In genomic region chr2:16106619-16107018, GRCh38 we compare ENCODE assay signal across 16 cellular contexts.
A peak's percentile ranks its signal among the peaks of the same experiment; 100 is the strongest.
DNase-seq lines count a peak whose midpoint lies in the region; ATAC-seq and TF ChIP-seq lines count a peak whose summit lies in the region.
"Had no signal": no experiment of that assay in that cellular context is flagged by ENCODE, and none has a peak within 500 bp of the region (broad histone marks: within the 10 kb centered on the region; RNA-seq: fewer than 3 reads in every experiment).

No MANE protein-coding gene starts in this region.

- ATAC-seq in GM18873 (IDR thresholded peaks at IDR 0.05; ENCODE audit: low FRiP score, unreplicated experiment) (no peak), GM18861 (IDR thresholded peaks at IDR 0.05; ENCODE audit: unreplicated experiment) (no peak)
- ATAC-seq: GM12878, Right ventricle myocardium inferior had no signal

- DNase-seq in amygdala (lab: John Stamatoyannopoulos, UW), result no peak
- no peak for DNase-seq in left ventricle myocardium inferior
- DNase-seq: ACHN, GM23248, KG1, NCI-H1105 treated with DMSO at 0.1 percent for 48 hours, NCI-H1694 treated with DMSO at 0.1 percent for 48 hours, NCI-H446 had no signal

- H3K27ac ChIP-seq in HUES48 (ENCODE audit: low read depth, low read length) (peak overlapping the region; percentile 99), cingulate gyrus (ENCODE audit: low read depth, low read length) (peak overlapping the region; percentile 13), iPS-20b (ENCODE audit: low read length) (peak overlapping the region; percentile 93), left ventricle myocardium inferior (replicated peaks) (no peak overlapping the region)
- H3K27ac ChIP-seq: C4-2B, GM23248 had no signal

- H3K9ac ChIP-seq in HUES48 (ENCODE audit: low read depth, low read length) (0 out of 2 replicates have a peak overlapping the region, but pooled peaks have one; percentile 28), iPS-20b (ENCODE audit: low read depth, low read length) (peak overlapping the region; percentile 87; the same call in 1 of the 2 replicates)
- H3K9ac ChIP-seq: GM23248 had no signal

- TF ChIP-seq CTCF in left ventricle myocardium inferior (IDR thresholded peaks at IDR 0.05; ENCODE audit: borderline replicate concordance), result no peak

- H3K9me3 ChIP-seq in HUES48 (ENCODE audit: control insufficient read depth, insufficient read depth, low read length), result no peaks in the 10 kb centered on the region
- no peaks in the 10 kb centered on the region for H3K9me3 ChIP-seq in iPS-20b (ENCODE audit: insufficient read depth, low read depth, low read length)
- H3K9me3 ChIP-seq in left ventricle myocardium inferior (replicated peaks), result no peaks in the 10 kb centered on the region

- H3K36me3 ChIP-seq in HUES48 (ENCODE audit: control insufficient read depth, insufficient read depth, low read length), result no peaks in the 10 kb centered on the region
- no peaks in the 10 kb centered on the region for H3K36me3 ChIP-seq in iPS-20b (ENCODE audit: insufficient read depth, low read depth, low read length)
- no peaks in the 10 kb centered on the region for H3K36me3 ChIP-seq in left ventricle myocardium inferior

- H3K27me3 ChIP-seq in HUES48 (ENCODE audit: control insufficient read depth, insufficient read depth, low read length) (no peaks in the 10 kb centered on the region), iPS-20b (ENCODE audit: insufficient read depth, low read length) (no peaks in the 10 kb centered on the region), left ventricle myocardium inferior (ENCODE audit: low read depth) (peaks cover 81% of the 10 kb centered on the region)

- H3K4me1 ChIP-seq in HUES48 (ENCODE audit: control insufficient read depth, insufficient read depth, low read length) (peaks cover 53% of the 10 kb centered on the region), iPS-20b (ENCODE audit: insufficient read depth, low read length) (peaks cover 46% of the 10 kb centered on the region; the same call in 1 of the 2 replicates), left ventricle myocardium inferior (no peaks in the 10 kb centered on the region)

- intact Hi-C loops in left ventricle myocardium inferior (cut with micrococcal nuclease), result no loop called here

- no peak overlapping the region for H3K4me3 ChIP-seq in HUES48 (ENCODE audit: low read depth, low read length)
- 0 out of 2 replicates have a peak overlapping the region, but pooled peaks have one; percentile 68 for H3K4me3 ChIP-seq in iPS-20b (ENCODE audit: low read length)
- H3K4me3 ChIP-seq in left ventricle myocardium inferior, result no peak overlapping the region
- H3K4me3 ChIP-seq: GM12878, GM23248 had no signal
